17 cellular contexts compared by ENCODE assay signal in the genomic region with DNA sequence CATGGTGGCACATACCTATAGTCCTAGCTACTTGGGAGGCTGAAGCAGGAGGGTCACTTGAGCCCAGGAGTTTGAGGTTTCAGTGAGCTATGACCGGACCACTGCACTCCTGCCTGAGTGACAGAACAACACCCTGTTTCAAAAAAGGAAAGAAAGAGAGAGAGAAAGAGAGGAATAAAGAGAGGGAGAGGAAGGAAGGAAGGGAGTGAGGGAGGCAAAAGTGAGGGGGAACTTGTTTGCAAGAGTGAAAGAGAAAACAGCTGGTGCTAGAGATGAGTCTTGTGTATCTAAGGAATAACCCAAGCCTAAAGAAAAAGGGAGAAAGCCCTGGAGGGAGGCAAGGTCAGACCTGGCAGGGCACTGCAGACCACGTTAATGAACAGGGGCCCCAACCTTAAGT. TPM values are rescaled to one million over a fixed set of nuclear protein-coding genes. Genes with fewer than 3 reads are reported as not detected.
DNase-seq lines count a peak whose midpoint lies in the region; TF ChIP-seq lines count a peak whose summit lies in the region.
"Had no signal": no experiment of that assay in that cellular context is flagged by ENCODE, and none has a peak within 500 bp of the region (broad histone marks: within the 10 kb centered on the region; RNA-seq: fewer than 3 reads in every experiment).

No MANE protein-coding gene starts in this region.

- no peak for DNase-seq in activated CD4-positive, alpha-beta T cell treated with anti-CD3 and anti-CD28 coated beads, Interleukin-2, amount 10 ng/mL, durations not matched to agents 24 days and 14 days
- DNase-seq in activated CD4-positive, alpha-beta T cell treated with anti-CD3 and anti-CD28 coated beads, Interleukin-2, amount 50 U/mL, for 1 hour = no peak
- peak in 1 of 2 experiments; percentile 74 for DNase-seq in HL-60 (ENCODE audit: low read depth in 1 of 2, low spot score in 1 of 2)
- DNase-seq in erythroblast (lab: John Stamatoyannopoulos, UW) = peak; percentile 30 to 65
- DNase-seq in spleen = no peak
- no peak for DNase-seq in 8988T
- no peak for DNase-seq in stimulated activated CD4-positive, alpha-beta T cell treated with anti-CD3 and anti-CD28 coated beads, Interleukin-2, amount 100 ng/mL, for 48 hours
- no peak for DNase-seq in GM03348 (ENCODE audit: low spot score)
- DNase-seq: activated CD4-positive, CD25-positive, alpha-beta regulatory T cell treated with anti-CD3 and anti-CD28 coated beads, Interleukin-2, amount 50 U/mL, for 72 hours; NCI-H345; SHP77 treated with DMSO at 0.1 percent for 48 hours; stimulated activated CD4-positive, alpha-beta T cell treated with anti-CD3 and anti-CD28 coated beads, Interleukin-4, amount 100 ng/mL, for 4 hours had no signal

- no peak overlapping the region for H3K4me3 Mint-ChIP-seq in activated CD4-positive, alpha-beta T cell treated with anti-CD3 and anti-CD28 coated beads, Interleukin-2, amount 10 ng/mL, durations not matched to agents 24 days and 14 days

- TF ChIP-seq CTCF in HL-60 (IDR thresholded peaks at IDR 0.05; ENCODE audit: insufficient read depth, low read length) = no peak
- no peak for TF ChIP-seq CTCF in spleen (IDR thresholded peaks at IDR 0.05 in 8 of 11, conservative IDR thresholded peaks at IDR 0.05 in 3 of 11)

- H3K27ac ChIP-seq in HL-60 (replicated peaks) (peak overlapping the region; percentile 89), spleen (peak overlapping the region in 7 of 8 donors; percentile 79 to 85 (median 84))
- H3K27ac ChIP-seq: breast epithelium had no signal

- peak overlapping the region; percentile 43 for H3K27ac Mint-ChIP-seq in activated CD4-positive, alpha-beta T cell treated with anti-CD3 and anti-CD28 coated beads, Interleukin-2, amount 10 ng/mL, durations not matched to agents 24 days and 14 days

- intact Hi-C loops in activated CD4-positive, alpha-beta T cell treated with anti-CD3 and anti-CD28 coated beads, Interleukin-2, amount 10 ng/mL, durations not matched to agents 24 days and 14 days (cut with micrococcal nuclease) = loop anchor here (1.0 to 10.0 kb wide), 3 partner anchors 43 to 167 kb away; partner anchors contain the start of gene TAF5
- intact Hi-C loops in spleen (cut with DNase I; ENCODE audit: low total_unique reads) = no loop called here

- H3K9me3 ChIP-seq in spleen = no peaks in the 10 kb centered on the region
- H3K9me3 ChIP-seq: breast epithelium had no signal

- no peak overlapping the region for H3K4me3 ChIP-seq in HL-60 (replicated peaks; ENCODE audit: insufficient read depth, low read length)
- H3K4me3 ChIP-seq in spleen = peak overlapping the region in 1 of 8 donors; percentile 44
- H3K4me3 ChIP-seq: breast epithelium had no signal

- H3K4me1 ChIP-seq in spleen = peaks cover 5 to 79% (median 38%) of the 10 kb centered on the region in 6 donors
- H3K4me1 ChIP-seq: breast epithelium had no signal

- H3K4me1 Mint-ChIP-seq in activated CD4-positive, alpha-beta T cell treated with anti-CD3 and anti-CD28 coated beads, Interleukin-2, amount 10 ng/mL, durations not matched to agents 24 days and 14 days = peaks cover 16% of the 10 kb centered on the region

- H3K27me3 ChIP-seq in HL-60 (ENCODE audit: insufficient read depth, poor library complexity, severe bottlenecking) = no peaks in the 10 kb centered on the region
- H3K27me3 ChIP-seq in spleen (replicated peaks in 1 of 7) = no peaks in the 10 kb centered on the region
- H3K27me3 ChIP-seq: breast epithelium had no signal

- TF ChIP-seq POLR2A in erythroblast (IDR thresholded peaks at IDR 0.05; ENCODE audit: low read length) = no peak
- no peak for TF ChIP-seq POLR2A in spleen (IDR thresholded peaks at IDR 0.05)

- H3K36me3 Mint-ChIP-seq in activated CD4-positive, alpha-beta T cell treated with anti-CD3 and anti-CD28 coated beads, Interleukin-2, amount 10 ng/mL, durations not matched to agents 24 days and 14 days (ENCODE audit: low read depth) = no peaks in the 10 kb centered on the region

- no peaks in the 10 kb centered on the region for H3K9me3 Mint-ChIP-seq in activated CD4-positive, alpha-beta T cell treated with anti-CD3 and anti-CD28 coated beads, Interleukin-2, amount 10 ng/mL, durations not matched to agents 24 days and 14 days
- H3K9me3 Mint-ChIP-seq: activated naive CD4-positive, alpha-beta T cell treated with anti-CD3 and anti-CD28 coated beads, Interleukin-2, amount 50 U/mL, for 72 hours had no signal

- no peaks in the 10 kb centered on the region for H3K36me3 ChIP-seq in spleen
- H3K36me3 ChIP-seq: breast epithelium had no signal

- H3K27me3 Mint-ChIP-seq in activated CD4-positive, alpha-beta T cell treated with anti-CD3 and anti-CD28 coated beads, Interleukin-2, amount 10 ng/mL, durations not matched to agents 24 days and 14 days = no peaks in the 10 kb centered on the region

- WGBS in spleen, 5 donors = 31 to 57% (median 47%) methylated on average over 2 of the region's 2 CpGs

RNA-seq across cellular contexts. Expression of gene NT5C2, which starts 4.8 kb away (rescaled TPM):
- 51.8 and 57.6 TPM in 2 replicates for total RNA-seq in activated CD4-positive, alpha-beta T cell treated with anti-CD3 and anti-CD28 coated beads, Interleukin-2, amount 10 ng/mL, durations not matched to agents 24 days and 14 days
- 100 to 1,000 TPM in 2 of 7 donors, 10 to 100 TPM in 5; 83.6 to 115 (median 96.8) TPM for total RNA-seq in spleen
- 10 to 100 TPM; 21.7 to 32.6 (median 24.5) TPM for polyA plus RNA-seq in spleen

RNA-seq across cellular contexts. Expression of gene RPEL1, which starts 47.8 kb away (rescaled TPM):
- not detected in 2 replicates for total RNA-seq in activated CD4-positive, alpha-beta T cell treated with anti-CD3 and anti-CD28 coated beads, Interleukin-2, amount 10 ng/mL, durations not matched to agents 24 days and 14 days
- total RNA-seq in spleen = under 1 TPM in 1 of 7 donors, not detected in 6; 0.23 TPM
- not detected for polyA plus RNA-seq in spleen
- total RNA-seq: activated naive CD4-positive, alpha-beta T cell treated with anti-CD3 and anti-CD28 coated beads, Interleukin-2, amount 50 U/mL, for 72 hours; LHCN-M2; T-helper 2 cell treated with Interferon-gamma antibody and Interleukin-4, amounts not matched to agents 100 ng/mL and 5 ng/mL, for 36 hours; urinary bladder had no signal

Comparison
In these comparisons a context has a peak if more than half of its experiments do, and no peak if none do; other contexts are left out.
1. DNase-seq: peak in erythroblast (2 of 2); none in activated CD4-positive, alpha-beta T cell treated with anti-CD3 and anti-CD28 coated beads, Interleukin-2, amount 10 ng/mL, durations not matched to agents 24 days and 14 days (single experiment), activated CD4-positive, alpha-beta T cell treated with anti-CD3 and anti-CD28 coated beads, Interleukin-2, amount 50 U/mL, for 1 hour (single experiment), spleen (single experiment), 8988T (single experiment), stimulated activated CD4-positive, alpha-beta T cell treated with anti-CD3 and anti-CD28 coated beads, Interleukin-2, amount 100 ng/mL, for 48 hours (0 of 2) and GM03348 (single experiment).